7 cellular contexts compared by ENCODE assay signal in genomic region chr7:36487756-36488336, GRCh38.
DNase-seq lines count a peak whose midpoint lies in the region; ATAC-seq, FAIRE-seq and TF ChIP-seq lines count a peak whose summit lies in the region.

No MANE protein-coding gene starts in this region.

- no peaks in the 10 kb centered on the region for H3K9me3 ChIP-seq in kidney (ENCODE audit: control insufficient read depth in 1 of 2, low read length in 2 of 2)
- no peaks in the 10 kb centered on the region for H3K9me3 ChIP-seq in thyroid gland
- peaks cover 2% of the 10 kb centered on the region for H3K9me3 ChIP-seq in aorta (ENCODE audit: control insufficient read depth, low read length)

- TF ChIP-seq CTCF in kidney (IDR thresholded peaks at IDR 0.05; ENCODE audit: borderline replicate concordance, extremely low read depth, insufficient read depth) (peak; percentile 70), thyroid gland (IDR thresholded peaks at IDR 0.05) (peak; percentile 33 to 92 (median 78))

- no peak overlapping the region for H3K27ac ChIP-seq in kidney (ENCODE audit: low read depth in 2 of 2, low read length in 2 of 2)
- no peak overlapping the region for H3K27ac ChIP-seq in thyroid gland
- H3K27ac ChIP-seq in aorta (ENCODE audit: low read depth in 1 of 2, low read length in 2 of 2), result no peak overlapping the region

- H3K9ac ChIP-seq in kidney (ENCODE audit: low read length in 2 of 2), result no peak overlapping the region

- intact Hi-C loops in kidney (cut with DNase I) (no loop called here), thyroid gland (cut with DNase I) (loop anchor here (5.0 kb wide), 2 partner anchors 184 to 694 kb away; no protein-coding TSS in a partner anchor), aorta (cut with DNase I) (loop anchor here in 1 of 2 donors (2.0 to 10.0 kb wide), 2 partner anchors 183 to 707 kb away; no protein-coding TSS in a partner anchor)

- peak; percentile 56 for DNase-seq in EL
- peak; percentile 75 for DNase-seq in Jurkat, Clone E6-1 (ENCODE audit: low read depth, low spot score)
- DNase-seq in NOMO-1 treated with dmso at 0.1 percent for 144 hours (lab: John Stamatoyannopoulos, UW; ENCODE audit: unreplicated experiment), result peak; percentile 18
- DNase-seq in astrocyte of the hippocampus (ENCODE audit: low read depth, low spot score), result peak; percentile 82
- DNase-seq in kidney, result no peak
- no peak for DNase-seq in thyroid gland
- no peak for DNase-seq in aorta

- H3K36me3 ChIP-seq in kidney (ENCODE audit: control insufficient read depth in 1 of 2, insufficient read depth in 2 of 2, low read length in 2 of 2) (no peaks in the 10 kb centered on the region), thyroid gland (no peaks in the 10 kb centered on the region), aorta (ENCODE audit: control insufficient read depth in 1 of 2, insufficient read depth in 2 of 2, low read length in 1 of 2) (no peaks in the 10 kb centered on the region)

- H3K4me1 ChIP-seq in kidney (ENCODE audit: control insufficient read depth in 1 of 2, insufficient read depth in 1 of 2, low read depth in 1 of 2, low read length in 2 of 2) (no peaks in the 10 kb centered on the region), thyroid gland (no peaks in the 10 kb centered on the region), aorta (ENCODE audit: control insufficient read depth in 1 of 2, insufficient read depth in 2 of 2, low read length in 2 of 2) (no peaks in the 10 kb centered on the region)

- no peak overlapping the region for H3K4me3 ChIP-seq in Jurkat, Clone E6-1 (ENCODE audit: low read length)
- H3K4me3 ChIP-seq in kidney (ENCODE audit: low read length in 2 of 2) (no peak overlapping the region), thyroid gland (replicated peaks in 1 of 3) (no peak overlapping the region), aorta (ENCODE audit: low read length in 2 of 2) (no peak overlapping the region)

- ATAC-seq in aorta (ENCODE audit: low FRiP score), result no peak

- 37 to 39% methylated on average over 4 of the region's 4 CpGs for WGBS in thyroid gland, 2 donors
- 24 to 28% methylated on average over 4 of the region's 4 CpGs for WGBS in aorta, 2 donors

- no peak for TF ChIP-seq POLR2A in thyroid gland (IDR thresholded peaks at IDR 0.05)

- FAIRE-seq in kidney (lab: Jason Lieb, UNC), result peak; percentile 87

- H3K27me3 ChIP-seq in thyroid gland, result no peaks in the 10 kb centered on the region
- H3K27me3 ChIP-seq in aorta (ENCODE audit: control insufficient read depth in 1 of 2, insufficient read depth in 2 of 2, low read length in 1 of 2), result no peaks in the 10 kb centered on the region

Comparison
In these comparisons a context has a peak if more than half of its experiments do, and no peak if none do; other contexts are left out.
1. DNase-seq: peak in EL (single experiment), Jurkat, Clone E6-1 (single experiment), NOMO-1 treated with dmso at 0.1 percent for 144 hours (single experiment) and astrocyte of the hippocampus (single experiment); none in kidney (single experiment), thyroid gland (0 of 2) and aorta (0 of 2).